ENCODE assay signal across 8 cellular contexts in genomic region chr1:174998569-174999215, GRCh38. TPM values are rescaled to one million over a fixed set of nuclear protein-coding genes. Genes with fewer than 3 reads are reported as not detected.
DNase-seq lines count a peak whose midpoint lies in the region; ATAC-seq and TF ChIP-seq lines count a peak whose summit lies in the region.

No MANE protein-coding gene starts in this region.

- peaks cover 44% of the 10 kb centered on the region for H3K4me1 Mint-ChIP-seq in activated CD8-positive, alpha-beta memory T cell treated with anti-CD3 and anti-CD28 coated beads, Interleukin-2, amount 10 ng/mL, durations not matched to agents 7 days and 5 days

- ATAC-seq in Right ventricle myocardium superior (ENCODE audit: poor library complexity) (peak; percentile 0), HG03460 (IDR thresholded peaks at IDR 0.05; ENCODE audit: unreplicated experiment) (peak; percentile 21)
- peak; percentile 4 for ATAC-seq in activated CD8-positive, alpha-beta memory T cell treated with anti-CD3 and anti-CD28 coated beads, Interleukin-2, amount 10 ng/mL, durations not matched to agents 7 days and 5 days

- peak; percentile 81 for TF ChIP-seq CTCF in fibroblast of the aortic adventitia (IDR thresholded peaks at IDR 0.05; ENCODE audit: insufficient read depth, low read length)

- no peaks in the 10 kb centered on the region for H3K36me3 ChIP-seq in neuron (ENCODE audit: insufficient read depth, low read length)

- H3K4me3 ChIP-seq in fibroblast of the aortic adventitia (ENCODE audit: low read depth, low read length) (peak overlapping the region; percentile 79), neuron (ENCODE audit: low read length) (peak overlapping the region; percentile 81)

- H3K27me3 Mint-ChIP-seq in activated CD8-positive, alpha-beta memory T cell treated with anti-CD3 and anti-CD28 coated beads, Interleukin-2, amount 10 ng/mL, durations not matched to agents 7 days and 5 days = no peaks in the 10 kb centered on the region

- CTCF ChIA-PET in activated CD8-positive, alpha-beta memory T cell treated with anti-CD3 and anti-CD28 coated beads, Interleukin-2, amount 10 ng/mL, durations not matched to agents 7 days and 5 days (lab: Charles Lee) = interaction anchor here (0.7 to 5.8 kb wide), 16 partner anchors 9 to 253 kb away, joined by 3 to 39 read pairs (median 4); partner anchors contain the start of gene MRPS14

- peaks cover 22% of the 10 kb centered on the region for H3K36me3 Mint-ChIP-seq in activated CD8-positive, alpha-beta memory T cell treated with anti-CD3 and anti-CD28 coated beads, Interleukin-2, amount 10 ng/mL, durations not matched to agents 7 days and 5 days

- DNase-seq in Right ventricle myocardium superior (no peak), cardiac septum (ENCODE audit: low spot score) (no peak), NCI-H524 treated with DMSO at 0.1 percent for 48 hours (lab: John Stamatoyannopoulos, UW) (peak; percentile 41), fibroblast of the aortic adventitia (ENCODE audit: low read depth) (peak; percentile 70), middle frontal gyrus (ENCODE audit: extremely low spot score, low spot score) (no peak)
- DNase-seq in activated CD8-positive, alpha-beta memory T cell treated with anti-CD3 and anti-CD28 coated beads, Interleukin-2, amount 10 ng/mL, durations not matched to agents 7 days and 5 days = peak; percentile 76

- H3K27ac Mint-ChIP-seq in activated CD8-positive, alpha-beta memory T cell treated with anti-CD3 and anti-CD28 coated beads, Interleukin-2, amount 10 ng/mL, durations not matched to agents 7 days and 5 days = no peak overlapping the region

- H3K4me3 Mint-ChIP-seq in activated CD8-positive, alpha-beta memory T cell treated with anti-CD3 and anti-CD28 coated beads, Interleukin-2, amount 10 ng/mL, durations not matched to agents 7 days and 5 days = no peak overlapping the region

- H3K9me3 Mint-ChIP-seq in activated CD8-positive, alpha-beta memory T cell treated with anti-CD3 and anti-CD28 coated beads, Interleukin-2, amount 10 ng/mL, durations not matched to agents 7 days and 5 days (ENCODE audit: low read depth) = no peaks in the 10 kb centered on the region

- intact Hi-C loops in Right ventricle myocardium superior (cut with DNase I) (no loop called here), cardiac septum (cut with DNase I) (loop anchor here (1.0 to 10.0 kb wide), 3 partner anchors 25 to 1131 kb away; partner anchors contain the start of genes GAS5, MRPS14 and ZBTB37)

- H2AFZ ChIP-seq in neuron (ENCODE audit: low read depth, low read length) = peak overlapping the region; percentile 77

- no peaks in the 10 kb centered on the region for H3K27me3 ChIP-seq in neuron (ENCODE audit: insufficient read depth, low read length)

- no peaks in the 10 kb centered on the region for H3K9me3 ChIP-seq in neuron (ENCODE audit: low read length)

- peaks cover 13% of the 10 kb centered on the region for H3K4me1 ChIP-seq in neuron (ENCODE audit: insufficient read depth, low read length)

RNA-seq across cellular contexts. Expression of gene CACYBP, which starts 1.1 kb away (rescaled TPM):
- total RNA-seq in Right ventricle myocardium superior (101 TPM), cardiac septum (41.7 TPM), fibroblast of the aortic adventitia (ENCODE audit: low replicate concordance) (99.6 and 108 TPM in 2 replicates)
- 100 to 1,000 TPM; 210 to 287 TPM for total RNA-seq in activated CD8-positive, alpha-beta memory T cell treated with anti-CD3 and anti-CD28 coated beads, Interleukin-2, amount 10 ng/mL, durations not matched to agents 7 days and 5 days

RNA-seq across cellular contexts. Expression of gene MRPS14, which starts 24.5 kb away (rescaled TPM):
- total RNA-seq in Right ventricle myocardium superior = 27.8 TPM
- total RNA-seq in cardiac septum = 24.4 TPM
- total RNA-seq in activated CD8-positive, alpha-beta memory T cell treated with anti-CD3 and anti-CD28 coated beads, Interleukin-2, amount 10 ng/mL, durations not matched to agents 7 days and 5 days = 10 to 100 TPM; 33.5 to 40.4 TPM
- 20.9 and 29.5 TPM in 2 replicates for total RNA-seq in fibroblast of the aortic adventitia (ENCODE audit: low replicate concordance)

Comparison
In these comparisons a context has a peak if more than half of its experiments do, and no peak if none do; other contexts are left out.
1. DNase-seq: peak in NCI-H524 treated with DMSO at 0.1 percent for 48 hours (single experiment), activated CD8-positive, alpha-beta memory T cell treated with anti-CD3 and anti-CD28 coated beads, Interleukin-2, amount 10 ng/mL, durations not matched to agents 7 days and 5 days (single experiment) and fibroblast of the aortic adventitia (single experiment); none in Right ventricle myocardium superior (single experiment), cardiac septum (single experiment) and middle frontal gyrus (single experiment).
2. Peak in every context shown above with its lines, with median percentiles within 50 percentile points of each other: ATAC-seq.